10 cellular contexts compared by ENCODE assay signal in genomic region chr2:239222346-239223028, GRCh38.
DNase-seq lines count a peak whose midpoint lies in the region; ATAC-seq and TF ChIP-seq lines count a peak whose summit lies in the region.
"Had no signal": no experiment of that assay in that cellular context is flagged by ENCODE, and none has a peak within 500 bp of the region (broad histone marks: within the 10 kb centered on the region; RNA-seq: fewer than 3 reads in every experiment).

No MANE protein-coding gene starts in this region.

- DNase-seq in HFFc6 (peak; percentile 43), SW480 (ENCODE audit: low spot score) (peak; percentile 27), Caco-2 (no peak), HAP-1 (ENCODE audit: low spot score in 2 of 2) (no peak), HUDEP-2 (lab: John Stamatoyannopoulos, UW; ENCODE audit: unreplicated experiment in 76 of 76) (no peak)
- no peak for DNase-seq in activated CD8-positive, alpha-beta memory T cell treated with anti-CD3 and anti-CD28 coated beads, Interleukin-2, amount 50 U/mL, for 4 hours
- DNase-seq: erythroblast had no signal

- TF ChIP-seq EP300 in gastroesophageal sphincter (IDR thresholded peaks at IDR 0.05): no peak

- H3K36me3 ChIP-seq in gastroesophageal sphincter (no peaks in the 10 kb centered on the region), skeletal muscle satellite cell (ENCODE audit: insufficient read depth, low read length) (no peaks in the 10 kb centered on the region), Caco-2 (ENCODE audit: control insufficient read depth, insufficient read depth, low read length) (no peaks in the 10 kb centered on the region), HAP-1 (replicated peaks) (no peaks in the 10 kb centered on the region)

- H3K4me1 ChIP-seq in gastroesophageal sphincter (peaks cover 19 to 86% (median 57%) of the 10 kb centered on the region in 3 donors), skeletal muscle satellite cell (ENCODE audit: control insufficient read depth, insufficient read depth, low read length) (peaks cover 58% of the 10 kb centered on the region), Caco-2 (no peaks in the 10 kb centered on the region), HAP-1 (no peaks in the 10 kb centered on the region)

- H3K27me3 Mint-ChIP-seq in HFFc6 (ENCODE audit: insufficient read depth) (peaks cover 3% of the 10 kb centered on the region), Caco-2 (ENCODE audit: insufficient read depth, unreplicated experiment) (no peaks in the 10 kb centered on the region)

- no peak for TF ChIP-seq POLR2A in gastroesophageal sphincter (IDR thresholded peaks at IDR 0.05)

- peak; percentile 61 for ATAC-seq in gastroesophageal sphincter
- ATAC-seq: Panc1 had no signal

- H3K27me3 ChIP-seq in gastroesophageal sphincter (no peaks in the 10 kb centered on the region), skeletal muscle satellite cell (ENCODE audit: control insufficient read depth, insufficient read depth, low read length) (no peaks in the 10 kb centered on the region), Caco-2 (replicated peaks; ENCODE audit: control insufficient read depth, insufficient read depth, low read length) (no peaks in the 10 kb centered on the region), HAP-1 (ENCODE audit: low read depth) (no peaks in the 10 kb centered on the region)

- intact Hi-C loops in Caco-2 (cut with micrococcal nuclease; ENCODE audit: unreplicated experiment): no loop called here

- H3K27ac ChIP-seq in gastroesophageal sphincter: peak overlapping the region; percentile 92 to 95 (median 94)

- H3K4me1 Mint-ChIP-seq in HFFc6 (ENCODE audit: low read depth) (peaks cover 62% of the 10 kb centered on the region), Caco-2 (ENCODE audit: low read depth, unreplicated experiment) (peaks cover 18% of the 10 kb centered on the region)

- H3K4me3 ChIP-seq in gastroesophageal sphincter (peak overlapping the region; percentile 11 to 42), skeletal muscle satellite cell (ENCODE audit: low read length) (peak overlapping the region; percentile 61), Caco-2 (ENCODE audit: low read depth, low read length) (no peak overlapping the region), HAP-1 (no peak overlapping the region)

- BruUV-seq in Caco-2 (replicated peaks; lab: Mats Ljungman, UMichigan): no TSS peak

- peak overlapping the region; percentile 78 for H3K9ac ChIP-seq in skeletal muscle satellite cell (ENCODE audit: low read depth, low read length)

- H3K9me3 Mint-ChIP-seq in HFFc6: no peaks in the 10 kb centered on the region
- H3K9me3 Mint-ChIP-seq in Caco-2 (ENCODE audit: unreplicated experiment): no peaks in the 10 kb centered on the region

- H3K27ac Mint-ChIP-seq in HFFc6 (peak overlapping the region; percentile 91), Caco-2 (ENCODE audit: unreplicated experiment) (no peak overlapping the region)

- H3K4me3 Mint-ChIP-seq in HFFc6 (peak overlapping the region; percentile 80), Caco-2 (ENCODE audit: unreplicated experiment) (no peak overlapping the region)

- peak overlapping the region; percentile 89 for H3K4me2 ChIP-seq in skeletal muscle satellite cell (ENCODE audit: low read length)

- POLR2A ChIA-PET in Caco-2 (lab: Charles Lee): no interaction called here

- CTCF ChIA-PET in Caco-2 (lab: Charles Lee): no interaction called here

- in situ Hi-C loops in HAP-1 (cut with MboI; ENCODE audit: low sequenced_read_pairs): no loop called here

- H3K9me3 ChIP-seq in gastroesophageal sphincter (no peaks in the 10 kb centered on the region), skeletal muscle satellite cell (replicated peaks; ENCODE audit: low read length) (no peaks in the 10 kb centered on the region), Caco-2 (no peaks in the 10 kb centered on the region), HAP-1 (no peaks in the 10 kb centered on the region)

- H3K36me3 Mint-ChIP-seq in HFFc6 (ENCODE audit: low read depth): no peaks in the 10 kb centered on the region
- no peaks in the 10 kb centered on the region for H3K36me3 Mint-ChIP-seq in Caco-2 (ENCODE audit: insufficient read depth, unreplicated experiment)

- TF ChIP-seq CTCF in HFFc6 (IDR thresholded peaks at IDR 0.05) (no peak), gastroesophageal sphincter (IDR thresholded peaks at IDR 0.05) (no peak), Caco-2 (IDR thresholded peaks at IDR 0.05; ENCODE audit: insufficient read depth in 1 of 2, low read depth in 1 of 2, low read length in 1 of 2, severe bottlenecking in 1 of 2, unreplicated experiment in 1 of 2) (no peak)

- 18 to 28% methylated on average over 8 of the region's 8 CpGs for WGBS in gastroesophageal sphincter (ENCODE audit: low coverage in 1 of 2), 2 donors

Comparison
In these comparisons a context has a peak if more than half of its experiments do, and no peak if none do; other contexts are left out.
1. DNase-seq: peak in HFFc6 (single experiment) and SW480 (single experiment); none in Caco-2 (0 of 2), activated CD8-positive, alpha-beta memory T cell treated with anti-CD3 and anti-CD28 coated beads, Interleukin-2, amount 50 U/mL, for 4 hours (single experiment), HAP-1 (0 of 2) and HUDEP-2 (0 of 76).
2. H3K4me3 ChIP-seq: peak in gastroesophageal sphincter (2 of 2) and skeletal muscle satellite cell (single experiment); none in Caco-2 (single experiment) and HAP-1 (single experiment).